Comparison of ENCODE assay signal across 13 cellular contexts in genomic region chr18:9092665-9093064, GRCh38. TPM values are rescaled to one million over a fixed set of nuclear protein-coding genes. Genes with fewer than 3 reads are reported as not detected.
DNase-seq lines count a peak whose midpoint lies in the region; ATAC-seq and TF ChIP-seq lines count a peak whose summit lies in the region.
"Had no signal": no experiment of that assay in that cellular context is flagged by ENCODE, and none has a peak within 500 bp of the region (broad histone marks: within the 10 kb centered on the region; RNA-seq: fewer than 3 reads in every experiment).

No MANE protein-coding gene starts in this region.

- 31% methylated on average over 2 of the region's 2 CpGs for WGBS in prostate gland
- 63 to 91% (median 69%) methylated on average over 2 of the region's 2 CpGs for WGBS in spleen, 5 donors

- no peaks in the 10 kb centered on the region for H3K36me3 ChIP-seq in CD4-positive, alpha-beta memory T cell (ENCODE audit: insufficient read depth, low read length)
- H3K36me3 ChIP-seq in prostate gland, result no peaks in the 10 kb centered on the region
- H3K36me3 ChIP-seq in spleen, result no peaks in the 10 kb centered on the region

- TF ChIP-seq POLR2A in prostate gland (IDR thresholded peaks at IDR 0.05) (no peak), spleen (IDR thresholded peaks at IDR 0.05) (no peak)

- no peaks in the 10 kb centered on the region for H3K9me3 ChIP-seq in CD4-positive, alpha-beta memory T cell (ENCODE audit: control insufficient read depth in 1 of 2, low read length in 2 of 2)
- no peaks in the 10 kb centered on the region for H3K9me3 ChIP-seq in prostate gland
- H3K9me3 ChIP-seq in spleen, result no peaks in the 10 kb centered on the region

- peaks cover 45 to 88% (median 72%) of the 10 kb centered on the region in 4 donors for H3K4me1 Mint-ChIP-seq in CD4-positive, alpha-beta memory T cell
- H3K4me1 Mint-ChIP-seq in HFFc6 (ENCODE audit: low read depth), result peaks cover 46% of the 10 kb centered on the region
- H3K4me1 Mint-ChIP-seq in activated naive CD8-positive, alpha-beta T cell (ENCODE audit: low read depth), result peaks cover 79% of the 10 kb centered on the region

- TF ChIP-seq CTCF in HFFc6 (IDR thresholded peaks at IDR 0.05) (no peak), prostate gland (IDR thresholded peaks at IDR 0.05) (no peak), spleen (IDR thresholded peaks at IDR 0.05 in 8 of 11, conservative IDR thresholded peaks at IDR 0.05 in 3 of 11) (no peak)

- ATAC-seq in left colon, result peak; percentile 91
- ATAC-seq in GM21360 (IDR thresholded peaks at IDR 0.05; ENCODE audit: unreplicated experiment), result no peak
- no peak for ATAC-seq in HG02884 (IDR thresholded peaks at IDR 0.05; ENCODE audit: unreplicated experiment)

- DNase-seq in CD4-positive, alpha-beta memory T cell, result no peak
- no peak for DNase-seq in HFFc6
- DNase-seq in left colon, result no peak
- no peak for DNase-seq in prostate gland (ENCODE audit: low spot score)
- no peak for DNase-seq in spleen
- DNase-seq: amygdala, COR-L47, HCEC 1CT, T-helper 9 cell had no signal

- no peaks in the 10 kb centered on the region for H3K27me3 ChIP-seq in CD4-positive, alpha-beta memory T cell (ENCODE audit: insufficient read depth, low read length)
- H3K27me3 ChIP-seq in prostate gland (replicated peaks; ENCODE audit: insufficient read depth) (no peaks in the 10 kb centered on the region), spleen (replicated peaks in 1 of 7) (no peaks in the 10 kb centered on the region)

- intact Hi-C loops in CD4-positive, alpha-beta memory T cell (cut with micrococcal nuclease), result no loop called here
- intact Hi-C loops in left colon (cut with DNase I, micrococcal nuclease), result no loop called here
- intact Hi-C loops in prostate gland (cut with DNase I), result no loop called here
- intact Hi-C loops in spleen (cut with DNase I; ENCODE audit: low total_unique reads), result no loop called here

- H3K27me3 Mint-ChIP-seq in CD4-positive, alpha-beta memory T cell, result no peaks in the 10 kb centered on the region
- no peaks in the 10 kb centered on the region; the same call in none of the 2 replicates for H3K27me3 Mint-ChIP-seq in HFFc6 (ENCODE audit: insufficient read depth)
- H3K27me3 Mint-ChIP-seq in activated naive CD8-positive, alpha-beta T cell, result no peaks in the 10 kb centered on the region

- CTCF ChIA-PET in CD4-positive, alpha-beta memory T cell (lab: Charles Lee; ENCODE audit: partially characterized antibody), result interaction anchor here (2.1 to 2.5 kb wide), 2 partner anchors 12 to 19 kb away, joined by 7 to 9 read pairs; no protein-coding TSS in a partner anchor

- POLR2A ChIA-PET in CD4-positive, alpha-beta memory T cell (lab: Charles Lee; ENCODE audit: partially characterized antibody), result interaction anchor here (20.4 kb wide), 1 partner anchor 47 kb away, joined by 238 read pairs; the partner anchor contains the start of gene ANKRD12

- H3K4me1 ChIP-seq in CD4-positive, alpha-beta memory T cell (ENCODE audit: insufficient read depth, low read length), result peaks cover 72% of the 10 kb centered on the region
- H3K4me1 ChIP-seq in prostate gland (replicated peaks) (no peaks in the 10 kb centered on the region), spleen (peaks cover 0 to 42% (median 14%) of the 10 kb centered on the region in 6 donors)

- H3K27ac Mint-ChIP-seq in CD4-positive, alpha-beta memory T cell, result peak overlapping the region; percentile 22 to 99 (median 82)
- 0 out of 2 replicates have a peak overlapping the region, but pooled peaks have one; percentile 97 for H3K27ac Mint-ChIP-seq in HFFc6
- H3K27ac Mint-ChIP-seq in activated naive CD8-positive, alpha-beta T cell, result peak overlapping the region; percentile 81

- peak overlapping the region; percentile 55 for H3K27ac ChIP-seq in CD4-positive, alpha-beta memory T cell (ENCODE audit: low read depth, low read length)
- no peak overlapping the region for H3K27ac ChIP-seq in prostate gland
- H3K27ac ChIP-seq in spleen, result peak overlapping the region in 1 of 8 donors; percentile 35

- H3K9me3 Mint-ChIP-seq in CD4-positive, alpha-beta memory T cell, result no peaks in the 10 kb centered on the region
- H3K9me3 Mint-ChIP-seq in HFFc6, result no peaks in the 10 kb centered on the region
- no peaks in the 10 kb centered on the region for H3K9me3 Mint-ChIP-seq in activated naive CD8-positive, alpha-beta T cell (ENCODE audit: low read depth)
- H3K9me3 Mint-ChIP-seq: neural crest cell had no signal

- H3K36me3 Mint-ChIP-seq in CD4-positive, alpha-beta memory T cell, result no peaks in the 10 kb centered on the region
- H3K36me3 Mint-ChIP-seq in HFFc6 (ENCODE audit: low read depth), result no peaks in the 10 kb centered on the region
- peaks cover 2% of the 10 kb centered on the region for H3K36me3 Mint-ChIP-seq in activated naive CD8-positive, alpha-beta T cell

- H3K4me3 ChIP-seq in CD4-positive, alpha-beta memory T cell (ENCODE audit: low read length in 2 of 2), result no peak overlapping the region
- H3K4me3 ChIP-seq in prostate gland, result no peak overlapping the region
- no peak overlapping the region for H3K4me3 ChIP-seq in spleen

- peak overlapping the region in 2 of 8 donors; percentile 21 to 26 for H3K4me3 Mint-ChIP-seq in CD4-positive, alpha-beta memory T cell
- H3K4me3 Mint-ChIP-seq in HFFc6, result no peak overlapping the region
- H3K4me3 Mint-ChIP-seq in activated naive CD8-positive, alpha-beta T cell, result no peak overlapping the region
- H3K4me3 Mint-ChIP-seq: neural crest cell had no signal

RNA-seq across cellular contexts. Expression of gene NDUFV2, which starts 9.8 kb away (rescaled TPM):
- total RNA-seq in CD4-positive, alpha-beta memory T cell, result 100 to 1,000 TPM; 135 TPM
- 100 to 1,000 TPM; 213 to 281 TPM for polyA plus RNA-seq in CD4-positive, alpha-beta memory T cell
- total RNA-seq in HFFc6 (2021; fragmentation: NEBNext Ultra II Directional; extraction: Animal tissue kit (Norgen Biotek cat#: 25700)), result 100 to 1,000 TPM; 157 to 198 (median 184) TPM
- total RNA-seq in left colon (100 to 1,000 TPM; 167 to 191 TPM), prostate gland (100 to 1,000 TPM; 114 to 161 TPM), spleen (100 to 1,000 TPM in 2 of 7 donors, 10 to 100 TPM in 5; 89.8 to 108 (median 92.4) TPM)
- polyA plus RNA-seq in spleen, result 100 to 1,000 TPM; 157 to 175 (median 160) TPM

RNA-seq across cellular contexts. Expression of gene ANKRD12, which starts 43.9 kb away (rescaled TPM):
- total RNA-seq in CD4-positive, alpha-beta memory T cell, result 100 to 1,000 TPM; 262 to 280 TPM
- 100 to 1,000 TPM in 1 of 2 donors, 10 to 100 TPM in 1; 10.7 to 141 TPM for polyA plus RNA-seq in CD4-positive, alpha-beta memory T cell
- total RNA-seq in HFFc6 (2021; fragmentation: NEBNext Ultra II Directional; extraction: Animal tissue kit (Norgen Biotek cat#: 25700)), result 10 to 100 TPM; 26.5 to 31.3 (median 29.8) TPM
- total RNA-seq in left colon, result 10 to 100 TPM; 44.7 to 64.3 TPM
- total RNA-seq in prostate gland, result 10 to 100 TPM; 38.7 to 50.1 TPM
- total RNA-seq in spleen, result 100 to 1,000 TPM in 4 of 7 donors, 10 to 100 TPM in 3; 73.2 to 122 (median 100) TPM
- 10 to 100 TPM in 2 of 3 donors, 1 to 10 TPM in 1; 7.6 to 35.4 (median 15.9) TPM for polyA plus RNA-seq in spleen
